14 cellular contexts compared by ENCODE assay signal in genomic region chr1:243236604-243237252, GRCh38. TPM values are rescaled to one million over a fixed set of nuclear protein-coding genes. Genes with fewer than 3 reads are reported as not detected.
DNase-seq lines count a peak whose midpoint lies in the region; ATAC-seq and TF ChIP-seq lines count a peak whose summit lies in the region.
"Had no signal": no experiment of that assay in that cellular context is flagged by ENCODE, and none has a peak within 500 bp of the region (broad histone marks: within the 10 kb centered on the region; RNA-seq: fewer than 3 reads in every experiment).

No MANE protein-coding gene starts in this region.

- H2BK12ac ChIP-seq in H9 (ENCODE audit: insufficient read length, low read depth, low read length) = no peak overlapping the region

- H3K9me1 ChIP-seq in IMR-90 (ENCODE audit: insufficient read depth, low read length) = no peaks in the 10 kb centered on the region

- in situ Hi-C loops in IMR-90 (cut with MboI; ENCODE audit: low sequenced_read_pairs) = no loop called here

- no peak overlapping the region for H2BK15ac ChIP-seq in H9 (ENCODE audit: low read depth, low read length)
- H2BK15ac ChIP-seq in IMR-90 (ENCODE audit: low read depth, low read length) = no peak overlapping the region

- no peak overlapping the region for H2AK9ac ChIP-seq in IMR-90 (replicated peaks; ENCODE audit: low read depth, low read length, poor library complexity)

- H2BK120ac ChIP-seq in H9 (ENCODE audit: low read depth, low read length, poor library complexity, severe bottlenecking) = no peak overlapping the region
- H2BK120ac ChIP-seq in IMR-90 (ENCODE audit: low read depth, low read length) = no peak overlapping the region

- no peak overlapping the region for H3K23ac ChIP-seq in H9 (ENCODE audit: insufficient read length, low read depth, low read length)
- H3K23ac ChIP-seq in IMR-90 (ENCODE audit: low read depth, low read length) = peak overlapping the region; percentile 63; the same call in 1 of the 2 replicates

- peak overlapping the region in 2 of 3 experiments; percentile 79 to 92; a peak in 4 of 7 replicates for H3K27ac Mint-ChIP-seq in H9
- peak overlapping the region; percentile 90 for H3K27ac Mint-ChIP-seq in osteocyte (ENCODE audit: unreplicated experiment)
- H3K27ac Mint-ChIP-seq in activated T-helper 1 cell treated with anti-CD3 and anti-CD28 coated beads, Interleukin-12 subunit alpha, Interleukin-12 subunit beta, Interleukin-2, Interleukin-4 antibody, amounts not matched to agents 30 ng/mL and 10 ng/mL and 1 ng/mL, durations not matched to agents 14 hours and 24 hours and 36 hours = no peak overlapping the region
- H3K27ac Mint-ChIP-seq: activated CD4-positive, alpha-beta T cell treated with anti-CD3 and anti-CD28 coated beads, Interleukin-2, amount 10 ng/mL, durations not matched to agents 24 days and 14 days; nephron progenitor cell had no signal

- H3K23me2 ChIP-seq in H9 (ENCODE audit: insufficient read length, low read depth, low read length, poor library complexity, severe bottlenecking) = no peaks in the 10 kb centered on the region

- H3K56ac ChIP-seq in H9 (ENCODE audit: insufficient read length, low read depth, low read length) (no peak overlapping the region), IMR-90 (ENCODE audit: extremely low read depth, insufficient read depth, low read length) (no peak overlapping the region)

- H4K20me1 ChIP-seq in H9 (ENCODE audit: control insufficient read depth, insufficient read depth, insufficient read length) = no peaks in the 10 kb centered on the region
- peaks cover 60% of the 10 kb centered on the region for H4K20me1 ChIP-seq in IMR-90 (ENCODE audit: insufficient read depth, low read length)

- no CpG with 5 or more reads among the region's 4 CpGs for WGBS in H9 (ENCODE audit: extremely low coverage, insufficient read length, low lambda C conversion rate)
- no CpG with 5 or more reads among the region's 4 CpGs for WGBS in IMR-90 (ENCODE audit: extremely low coverage in 2 of 2, insufficient read length in 1 of 2), 2 experiments

- H3K9ac ChIP-seq in H9 (ENCODE audit: extremely low read depth, insufficient read length, low read length) (no peak overlapping the region), IMR-90 (ENCODE audit: low read depth, low read length) (no peak overlapping the region)

- dilution Hi-C loops in IMR-90 (cut with HindIII; ENCODE audit: low sequenced_read_pairs, unreplicated experiment) = no loop called here

- H3K9me3 ChIP-seq in H9 (ENCODE audit: control insufficient read depth, low read depth, low read length) (peaks cover 4% of the 10 kb centered on the region), IMR-90 (ENCODE audit: control insufficient read depth, insufficient read depth, low read length) (peaks cover 4% of the 10 kb centered on the region)
- H3K9me3 ChIP-seq: Caco-2 had no signal

- H3K14ac ChIP-seq in H9 (ENCODE audit: insufficient read depth, low read length) (no peak overlapping the region), IMR-90 (replicated peaks; ENCODE audit: low read depth, low read length) (no peak overlapping the region)

- DNase-seq in H9 = no peak
- no peak for DNase-seq in IMR-90
- no peak for DNase-seq in osteocyte (ENCODE audit: extremely low spot score, unreplicated experiment)
- no peak for DNase-seq in activated naive CD4-positive, alpha-beta T cell treated with anti-CD3 and anti-CD28 coated beads, Interleukin-2, amount 50 U/mL, for 16 hours
- DNase-seq in activated T-helper 1 cell treated with anti-CD3 and anti-CD28 coated beads, Interleukin-12 subunit alpha, Interleukin-12 subunit beta, Interleukin-2, Interleukin-4 antibody, amounts not matched to agents 30 ng/mL and 10 ng/mL and 1 ng/mL, durations not matched to agents 14 hours and 24 hours and 36 hours (ENCODE audit: low spot score) = no peak
- no peak for DNase-seq in foreskin melanocyte
- no peak for DNase-seq in retina
- DNase-seq: activated CD4-positive, alpha-beta T cell treated with anti-CD3 and anti-CD28 coated beads, Interleukin-2, amount 10 ng/mL, durations not matched to agents 24 days and 14 days; activated naive CD4-positive, alpha-beta T cell; Caco-2; effector memory CD4-positive, alpha-beta T cell; NCI-H1105 treated with DMSO at 0.1 percent for 48 hours; nephron progenitor cell had no signal

- H3K4me1 ChIP-seq in H9 (ENCODE audit: insufficient read depth, low read length) (no peaks in the 10 kb centered on the region), IMR-90 (ENCODE audit: control insufficient read depth, insufficient read depth, low read length) (peaks cover 5% of the 10 kb centered on the region)
- H3K4me1 ChIP-seq: Caco-2 had no signal

- no peak for TF ChIP-seq CTCF in H9 (conservative IDR thresholded peaks at IDR 0.05)
- TF ChIP-seq CTCF in IMR-90 (conservative IDR thresholded peaks at IDR 0.05; ENCODE audit: low read depth, low read length) = no peak
- no peak for TF ChIP-seq CTCF in osteocyte (IDR thresholded peaks at IDR 0.05)

- no peak overlapping the region for H3T11ph ChIP-seq in H9 (ENCODE audit: low read length)

- H2BK20ac ChIP-seq in H9 (ENCODE audit: low read depth, low read length, poor library complexity, severe bottlenecking) (no peak overlapping the region), IMR-90 (ENCODE audit: low read depth, low read length) (no peak overlapping the region)

- H3K36me3 Mint-ChIP-seq in H9 (ENCODE audit: insufficient read depth in 1 of 3, low read depth in 3 of 3) (peaks cover 29 to 49% (median 34%) of the 10 kb centered on the region in 3 experiments), osteocyte (ENCODE audit: unreplicated experiment) (peaks cover 25% of the 10 kb centered on the region)
- peaks cover 34% of the 10 kb centered on the region for H3K36me3 Mint-ChIP-seq in activated T-helper 1 cell treated with anti-CD3 and anti-CD28 coated beads, Interleukin-12 subunit alpha, Interleukin-12 subunit beta, Interleukin-2, Interleukin-4 antibody, amounts not matched to agents 30 ng/mL and 10 ng/mL and 1 ng/mL, durations not matched to agents 14 hours and 24 hours and 36 hours (ENCODE audit: low read depth)

- BruUV-seq in IMR-90 (replicated peaks; lab: Mats Ljungman, UMichigan) = no TSS peak

- H3K27ac ChIP-seq in H9 (ENCODE audit: insufficient read length, low read depth, low read length) (no peak overlapping the region), IMR-90 (ENCODE audit: insufficient read depth, low read length) (peak overlapping the region; percentile 9; the same call in 1 of the 2 replicates)

- H3K9me3 Mint-ChIP-seq in H9 (peaks cover 14 to 20% of the 10 kb centered on the region in 2 experiments), osteocyte (ENCODE audit: unreplicated experiment) (no peaks in the 10 kb centered on the region)
- H3K9me3 Mint-ChIP-seq in activated T-helper 1 cell treated with anti-CD3 and anti-CD28 coated beads, Interleukin-12 subunit alpha, Interleukin-12 subunit beta, Interleukin-2, Interleukin-4 antibody, amounts not matched to agents 30 ng/mL and 10 ng/mL and 1 ng/mL, durations not matched to agents 14 hours and 24 hours and 36 hours = peaks cover 27% of the 10 kb centered on the region

- peaks cover 10% of the 10 kb centered on the region for H3K36me3 ChIP-seq in IMR-90 (ENCODE audit: control insufficient read depth, insufficient read depth, low read length)

- no peaks in the 10 kb centered on the region for H3K27me3 ChIP-seq in H9 (ENCODE audit: insufficient read depth, low read length)
- H3K27me3 ChIP-seq in IMR-90 (ENCODE audit: control insufficient read depth, insufficient read depth, low read length) = no peaks in the 10 kb centered on the region

- CTCF ChIA-PET in IMR-90 (lab: Yijun Ruan, JAX) = no interaction called here

- H3K27me3 Mint-ChIP-seq in H9 (ENCODE audit: low read depth) (no peaks in the 10 kb centered on the region), osteocyte (ENCODE audit: unreplicated experiment) (no peaks in the 10 kb centered on the region)
- H3K27me3 Mint-ChIP-seq in activated T-helper 1 cell treated with anti-CD3 and anti-CD28 coated beads, Interleukin-12 subunit alpha, Interleukin-12 subunit beta, Interleukin-2, Interleukin-4 antibody, amounts not matched to agents 30 ng/mL and 10 ng/mL and 1 ng/mL, durations not matched to agents 14 hours and 24 hours and 36 hours (ENCODE audit: insufficient read depth) = no peaks in the 10 kb centered on the region
- H3K27me3 Mint-ChIP-seq: activated CD4-positive, alpha-beta T cell treated with anti-CD3 and anti-CD28 coated beads, Interleukin-2, amount 10 ng/mL, durations not matched to agents 24 days and 14 days had no signal

- no peak for TF ChIP-seq RAD21 in IMR-90 (IDR thresholded peaks at IDR 0.05; ENCODE audit: low read length)

- H3K4me3 Mint-ChIP-seq in H9 (no peak overlapping the region), osteocyte (ENCODE audit: unreplicated experiment) (no peak overlapping the region)
- no peak overlapping the region for H3K4me3 Mint-ChIP-seq in activated T-helper 1 cell treated with anti-CD3 and anti-CD28 coated beads, Interleukin-12 subunit alpha, Interleukin-12 subunit beta, Interleukin-2, Interleukin-4 antibody, amounts not matched to agents 30 ng/mL and 10 ng/mL and 1 ng/mL, durations not matched to agents 14 hours and 24 hours and 36 hours
- H3K4me3 Mint-ChIP-seq: activated CD4-positive, alpha-beta T cell treated with anti-CD3 and anti-CD28 coated beads, Interleukin-2, amount 10 ng/mL, durations not matched to agents 24 days and 14 days; nephron progenitor cell had no signal

- H3K4me3 ChIP-seq in IMR-90 (ENCODE audit: insufficient read depth, low read depth, low read length) = no peak overlapping the region

- H4K5ac ChIP-seq in H9 (ENCODE audit: insufficient read length, low read depth, low read length) (no peak overlapping the region), IMR-90 (ENCODE audit: low read depth, low read length) (no peak overlapping the region)

- H3K79me2 ChIP-seq in H9 (ENCODE audit: insufficient read depth, low read length) = peaks cover 7% of the 10 kb centered on the region; the same call in 1 of the 2 replicates

- H3K79me1 ChIP-seq in H9 (ENCODE audit: insufficient read depth, low read depth, low read length, poor library complexity, severe bottlenecking) = peaks cover 8% of the 10 kb centered on the region
- H3K79me1 ChIP-seq in IMR-90 (ENCODE audit: low read depth in 1 of 2, low read length in 2 of 2) = peaks cover 7 to 27% of the 10 kb centered on the region in 2 experiments; a peak in 3 of 4 replicates

- no peak overlapping the region for H4K91ac ChIP-seq in H9 (ENCODE audit: insufficient read length, low read depth, low read length)
- H4K91ac ChIP-seq in IMR-90 (ENCODE audit: insufficient read depth, low read depth, low read length) = no peak overlapping the region

- H2AK5ac ChIP-seq in H9 (ENCODE audit: insufficient read length, low read length) = no peak overlapping the region
- H2AK5ac ChIP-seq in IMR-90 (ENCODE audit: low read depth, low read length) = no peak overlapping the region

- ATAC-seq in GM18861 (IDR thresholded peaks at IDR 0.05; ENCODE audit: unreplicated experiment) (peak; percentile 90), IMR-90 (ENCODE audit: low read depth) (no peak)

- H2AFZ ChIP-seq in H9 (ENCODE audit: low read length) = no peak overlapping the region
- no peak overlapping the region for H2AFZ ChIP-seq in IMR-90 (replicated peaks; ENCODE audit: low read length, poor library complexity)

- no peak overlapping the region for H3K4ac ChIP-seq in H9 (ENCODE audit: low read depth, low read length)
- no peak overlapping the region for H3K4ac ChIP-seq in IMR-90 (ENCODE audit: low read depth, low read length)

- no peak overlapping the region for H3K4me2 ChIP-seq in H9 (ENCODE audit: insufficient read depth, insufficient read length, low read length)
- no peak overlapping the region for H3K4me2 ChIP-seq in IMR-90 (ENCODE audit: low read depth, low read length)

- POLR2A ChIA-PET in IMR-90 (lab: Charles Lee; ENCODE audit: unreplicated experiment) = no interaction called here

- H4K8ac ChIP-seq in H9 (replicated peaks; ENCODE audit: insufficient read length, low read depth, low read length) = no peak overlapping the region
- no peak overlapping the region for H4K8ac ChIP-seq in IMR-90 (ENCODE audit: low read depth in 2 of 2, low read length in 2 of 2)

- no peak overlapping the region for H3K18ac ChIP-seq in H9 (ENCODE audit: insufficient read length, low read depth, low read length)
- H3K18ac ChIP-seq in IMR-90 (ENCODE audit: low read depth, low read length) = no peak overlapping the region

- intact Hi-C loops in IMR-90 (cut with micrococcal nuclease) = no loop called here
- intact Hi-C loops in activated T-helper 1 cell treated with anti-CD3 and anti-CD28 coated beads, Interleukin-12 subunit alpha, Interleukin-12 subunit beta, Interleukin-2, Interleukin-4 antibody, amounts not matched to agents 30 ng/mL and 10 ng/mL and 1 ng/mL, durations not matched to agents 14 hours and 24 hours and 36 hours (cut with micrococcal nuclease) = no loop called here

- TF ChIP-seq POLR2A in IMR-90 (IDR thresholded peaks at IDR 0.05; ENCODE audit: low read depth, low read length) = no peak

- H3K4me1 Mint-ChIP-seq in H9 (peaks cover 14 to 20% of the 10 kb centered on the region in 2 experiments), osteocyte (ENCODE audit: unreplicated experiment) (peaks cover 45% of the 10 kb centered on the region)
- no peaks in the 10 kb centered on the region for H3K4me1 Mint-ChIP-seq in activated T-helper 1 cell treated with anti-CD3 and anti-CD28 coated beads, Interleukin-12 subunit alpha, Interleukin-12 subunit beta, Interleukin-2, Interleukin-4 antibody, amounts not matched to agents 30 ng/mL and 10 ng/mL and 1 ng/mL, durations not matched to agents 14 hours and 24 hours and 36 hours (ENCODE audit: low read depth)
- H3K4me1 Mint-ChIP-seq: nephron progenitor cell had no signal

- H2BK5ac ChIP-seq in H9 (ENCODE audit: insufficient read length, low read length) = no peak overlapping the region
- H2BK5ac ChIP-seq in IMR-90 (ENCODE audit: low read depth, low read length, poor library complexity, severe bottlenecking) = peak overlapping the region; percentile 28

RNA-seq across cellular contexts. Expression of gene CEP170, which starts 18.4 kb away (rescaled TPM):
- 97.7 and 99.2 TPM in 2 replicates for total RNA-seq in H9 (2021)
- total RNA-seq in IMR-90 (2012; rRNA removed) = 151 and 196 TPM in 2 replicates
- polyA plus RNA-seq in IMR-90 (2012; rRNA removed) = 65.8 and 66.0 TPM in 2 replicates
- 21.7 and 28.1 TPM in 2 replicates for polyA plus RNA-seq in IMR-90 (2012; cell fraction: cytosol; rRNA removed)
- 39.6 and 175 TPM in 2 replicates for polyA plus RNA-seq in IMR-90 (2012; cell fraction: nucleus; rRNA removed; ENCODE audit: low replicate concordance)
- 125 and 131 TPM in 2 replicates for total RNA-seq in osteocyte
- total RNA-seq in activated T-helper 1 cell treated with anti-CD3 and anti-CD28 coated beads, Interleukin-12 subunit alpha, Interleukin-12 subunit beta, Interleukin-2, Interleukin-4 antibody, amounts not matched to agents 30 ng/mL and 10 ng/mL and 1 ng/mL, durations not matched to agents 14 hours and 24 hours and 36 hours = 47.6 and 51.6 TPM in 2 replicates

RNA-seq across cellular contexts. Expression of gene SDCCAG8, which starts 19.1 kb away (rescaled TPM):
- total RNA-seq in H9 (2021) = 10.0 and 11.4 TPM in 2 replicates
- 43.3 and 46.8 TPM in 2 replicates for total RNA-seq in IMR-90 (2012; rRNA removed)
- polyA plus RNA-seq in IMR-90 (2012; rRNA removed) = 24.2 and 25.2 TPM in 2 replicates
- 15.6 and 16.9 TPM in 2 replicates for polyA plus RNA-seq in IMR-90 (2012; cell fraction: cytosol; rRNA removed)
- 15.2 and 27.1 TPM in 2 replicates for polyA plus RNA-seq in IMR-90 (2012; cell fraction: nucleus; rRNA removed; ENCODE audit: low replicate concordance)
- total RNA-seq in osteocyte = 26.7 and 30.4 TPM in 2 replicates
- total RNA-seq in activated T-helper 1 cell treated with anti-CD3 and anti-CD28 coated beads, Interleukin-12 subunit alpha, Interleukin-12 subunit beta, Interleukin-2, Interleukin-4 antibody, amounts not matched to agents 30 ng/mL and 10 ng/mL and 1 ng/mL, durations not matched to agents 14 hours and 24 hours and 36 hours = 14.6 and 17.6 TPM in 2 replicates
